Comparison of ENCODE assay signal across 9 cellular contexts in genomic region chr11:75345455-75346224, GRCh38. TPM values are rescaled to one million over a fixed set of nuclear protein-coding genes. Genes with fewer than 3 reads are reported as not detected.
DNase-seq lines count a peak whose midpoint lies in the region; ATAC-seq and TF ChIP-seq lines count a peak whose summit lies in the region.
"Had no signal": no experiment of that assay in that cellular context is flagged by ENCODE, and none has a peak within 500 bp of the region (broad histone marks: within the 10 kb centered on the region; RNA-seq: fewer than 3 reads in every experiment).

No MANE protein-coding gene starts in this region.

- no peaks in the 10 kb centered on the region for H3K9me3 Mint-ChIP-seq in CD4-positive, alpha-beta T cell
- no peaks in the 10 kb centered on the region for H3K9me3 Mint-ChIP-seq in neural progenitor cell

- no peak overlapping the region for H3K27ac ChIP-seq in CD4-positive, alpha-beta T cell (ENCODE audit: low read depth, low read length)
- H3K27ac ChIP-seq in caudate nucleus (ENCODE audit: low read depth, low read length) (peak overlapping the region; percentile 72), neural progenitor cell (no peak overlapping the region)

- DNase-seq in CD4-positive, alpha-beta T cell, result no peak
- peak in 1 of 61 donors; percentile 35 for DNase-seq in caudate nucleus (lab: John Stamatoyannopoulos, UW)
- no peak for DNase-seq in neural progenitor cell (ENCODE audit: low spot score)
- no peak for DNase-seq in stimulated activated CD4-positive, alpha-beta T cell treated with anti-CD3 and anti-CD28 coated beads, Interleukin-1b, Interleukin-23, amount 100 ng/mL, for 48 hours
- DNase-seq in activated CD4-positive, CD25-positive, alpha-beta regulatory T cell (lab: John Stamatoyannopoulos, UW), result no peak
- DNase-seq in glomerular visceral epithelial cell (ENCODE audit: extremely low spot score), result no peak
- DNase-seq: NCI-H524 treated with DMSO at 0.1 percent for 48 hours had no signal

- peaks cover 95% of the 10 kb centered on the region for H3K4me1 Mint-ChIP-seq in CD4-positive, alpha-beta T cell (ENCODE audit: low read depth)
- peaks cover 51% of the 10 kb centered on the region for H3K4me1 Mint-ChIP-seq in neural progenitor cell

- H3K27me3 Mint-ChIP-seq in CD4-positive, alpha-beta T cell, result no peaks in the 10 kb centered on the region
- peaks cover 6% of the 10 kb centered on the region for H3K27me3 Mint-ChIP-seq in neural progenitor cell (ENCODE audit: insufficient read depth, low read depth)

- intact Hi-C loops in CD4-positive, alpha-beta T cell (cut with DNase I, micrococcal nuclease), result no loop called here

- H3K27ac Mint-ChIP-seq in CD4-positive, alpha-beta T cell, result peak overlapping the region; percentile 88
- peak overlapping the region; percentile 80 for H3K27ac Mint-ChIP-seq in neural progenitor cell

- no peak for ATAC-seq in CD4-positive, alpha-beta T cell (ENCODE audit: poor library complexity)
- peak; percentile 48 for ATAC-seq in HG02759 (IDR thresholded peaks at IDR 0.05; ENCODE audit: unreplicated experiment)
- ATAC-seq in HG03342 (IDR thresholded peaks at IDR 0.05; ENCODE audit: unreplicated experiment), result no peak

- no peaks in the 10 kb centered on the region for H4K20me1 ChIP-seq in neural progenitor cell (ENCODE audit: low read depth)

- H3K79me2 ChIP-seq in neural progenitor cell (ENCODE audit: low read depth), result no peaks in the 10 kb centered on the region

- no peaks in the 10 kb centered on the region for H3K27me3 ChIP-seq in CD4-positive, alpha-beta T cell (ENCODE audit: control insufficient read depth, insufficient read depth, low read length)
- H3K27me3 ChIP-seq in neural progenitor cell, result peaks cover 6% of the 10 kb centered on the region

- POLR2A ChIA-PET in CD4-positive, alpha-beta T cell (lab: Charles Lee), result interaction anchor here (0.7 to 1.1 kb wide), 2 partner anchors 15 to 70 kb away, joined by 3 to 4 read pairs; no protein-coding TSS in a partner anchor

- H2AFZ ChIP-seq in neural progenitor cell (replicated peaks), result no peak overlapping the region

- no peaks in the 10 kb centered on the region for H3K9me3 ChIP-seq in CD4-positive, alpha-beta T cell (ENCODE audit: control insufficient read depth, low read length)
- H3K9me3 ChIP-seq in neural progenitor cell (ENCODE audit: low read depth), result no peaks in the 10 kb centered on the region

- CTCF ChIA-PET in CD4-positive, alpha-beta T cell (lab: Charles Lee), result interaction anchor here (1.2 kb wide), 1 partner anchor 39 kb away, joined by 3 read pairs; no protein-coding TSS in a partner anchor

- peak overlapping the region; percentile 60 for H3K4me3 Mint-ChIP-seq in CD4-positive, alpha-beta T cell
- H3K4me3 Mint-ChIP-seq in neural progenitor cell, result no peak overlapping the region

- no peak for TF ChIP-seq CTCF in CD4-positive, alpha-beta T cell (IDR thresholded peaks at IDR 0.05)
- TF ChIP-seq CTCF in neural progenitor cell (IDR thresholded peaks at IDR 0.05), result no peak

- peaks cover 23% of the 10 kb centered on the region for H3F3A ChIP-seq in neural progenitor cell (ENCODE audit: low read depth)

- no peaks in the 10 kb centered on the region for H3K36me3 ChIP-seq in neural progenitor cell

- H3K4me3 ChIP-seq in neural progenitor cell, result no peak overlapping the region

- H3K36me3 Mint-ChIP-seq in CD4-positive, alpha-beta T cell (ENCODE audit: low read depth), result peaks cover 2% of the 10 kb centered on the region
- no peaks in the 10 kb centered on the region for H3K36me3 Mint-ChIP-seq in neural progenitor cell

- H3K4me1 ChIP-seq in neural progenitor cell, result peaks cover 27% of the 10 kb centered on the region

- no peak overlapping the region for H3K9ac ChIP-seq in neural progenitor cell

- H3K4me2 ChIP-seq in neural progenitor cell, result no peak overlapping the region

RNA-seq across cellular contexts. Expression of gene ARRB1, which starts 5.8 kb away (rescaled TPM):
- total RNA-seq in CD4-positive, alpha-beta T cell, result 10 to 100 TPM; 26.7 to 27.8 TPM
- 1.0 and 1.8 TPM in 2 replicates for total RNA-seq in neural progenitor cell (ENCODE audit: low replicate concordance)

RNA-seq across cellular contexts. Expression of gene RPS3, which starts 53.7 kb away (rescaled TPM):
- 1,000 to 10,000 TPM; 4,753 to 4,828 TPM for total RNA-seq in CD4-positive, alpha-beta T cell
- 1,927 and 1,962 TPM in 2 replicates for total RNA-seq in neural progenitor cell (ENCODE audit: low replicate concordance)
